In genomic region chr5:72107874-72108199, GRCh38 we compare ENCODE assay signal across 8 cellular contexts. TPM values are rescaled to one million over a fixed set of nuclear protein-coding genes. Genes with fewer than 3 reads are reported as not detected.
A peak's percentile ranks its signal among the peaks of the same experiment; 100 is the strongest.
DNase-seq lines count a peak whose midpoint lies in the region; ATAC-seq and TF ChIP-seq lines count a peak whose summit lies in the region.

No MANE protein-coding gene starts in this region.

- TF ChIP-seq CTCF in GM20000 (IDR thresholded peaks at IDR 0.05; ENCODE audit: extremely low read depth, missing control alignments): no peak
- TF ChIP-seq CTCF in fibroblast of mammary gland (conservative IDR thresholded peaks at IDR 0.05; ENCODE audit: control insufficient read depth, insufficient read depth, low read depth, low read length): no peak
- TF ChIP-seq CTCF in omental fat pad (IDR thresholded peaks at IDR 0.05): no peak

- no peak overlapping the region for H3K27ac ChIP-seq in SK-N-MC

- ATAC-seq in omental fat pad (ENCODE audit: low FRiP score): peak; percentile 35
- ATAC-seq in GM21619 (IDR thresholded peaks at IDR 0.05; ENCODE audit: unreplicated experiment): no peak
- ATAC-seq in GM18498 (IDR thresholded peaks at IDR 0.05; ENCODE audit: unreplicated experiment): no peak

- H3K9ac ChIP-seq in SK-N-MC (ENCODE audit: insufficient read length): peak overlapping the region; percentile 49

- no peaks in the 10 kb centered on the region for H3K9me3 ChIP-seq in SK-N-MC (ENCODE audit: low read depth, low read length)

- DNase-seq in 8988T: peak; percentile 38
- peak; percentile 64 for DNase-seq in GM20000 (ENCODE audit: low spot score)
- no peak for DNase-seq in SK-N-MC (ENCODE audit: low read depth, low spot score)
- DNase-seq in fibroblast of mammary gland (ENCODE audit: low read depth): peak; percentile 28
- no peak for DNase-seq in omental fat pad (ENCODE audit: low spot score)
- DNase-seq in stimulated activated CD4-positive, alpha-beta T cell treated with anti-CD3 and anti-CD28 coated beads, Interleukin-4, amount 100 ng/mL, for 4 hours: no peak

- no peaks in the 10 kb centered on the region for H3K36me3 ChIP-seq in SK-N-MC (ENCODE audit: insufficient read depth, low read length)

- H3K4me3 ChIP-seq in SK-N-MC (peak overlapping the region; percentile 93), fibroblast of mammary gland (ENCODE audit: control insufficient read depth, low read depth, low read length) (peak overlapping the region; percentile 87)

RNA-seq across cellular contexts. Expression of gene MAP1B, which starts 0.6 kb away (rescaled TPM):
- total RNA-seq in omental fat pad: 100 to 1,000 TPM; 479 to 654 (median 593) TPM

Comparison
In these comparisons a context has a peak if more than half of its experiments do, and no peak if none do; other contexts are left out.
1. DNase-seq: peak in 8988T (single experiment), GM20000 (single experiment) and fibroblast of mammary gland (single experiment); none in SK-N-MC (single experiment), omental fat pad (single experiment) and stimulated activated CD4-positive, alpha-beta T cell treated with anti-CD3 and anti-CD28 coated beads, Interleukin-4, amount 100 ng/mL, for 4 hours (0 of 2).